In the genomic region with DNA sequence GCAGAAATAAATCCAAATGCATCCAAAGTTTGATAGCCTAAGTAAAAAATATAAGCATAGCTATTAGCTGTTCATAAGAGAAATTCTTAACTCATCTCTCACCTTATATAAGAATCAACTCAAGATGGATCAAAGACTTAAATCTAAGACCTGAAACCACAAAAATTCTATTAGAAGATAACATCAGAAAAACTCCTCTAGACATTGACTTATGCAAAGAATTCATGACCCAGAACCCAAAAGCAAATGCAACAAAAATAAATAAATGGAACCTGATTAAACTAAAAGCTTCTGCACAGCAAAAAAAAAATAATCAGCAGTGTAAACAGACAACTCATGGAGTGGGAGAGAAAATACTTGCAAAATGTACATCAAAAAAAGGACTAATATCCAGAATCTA, we compare ENCODE assay signal across 16 cellular contexts.
DNase-seq lines count a peak whose midpoint lies in the region; ATAC-seq and TF ChIP-seq lines count a peak whose summit lies in the region.
"Had no signal": no experiment of that assay in that cellular context is flagged by ENCODE, and none has a peak within 500 bp of the region (broad histone marks: within the 10 kb centered on the region; RNA-seq: fewer than 3 reads in every experiment).

No MANE protein-coding gene starts in this region.

- ATAC-seq in HG02623 (IDR thresholded peaks at IDR 0.05; ENCODE audit: unreplicated experiment), result no peak
- no peak for ATAC-seq in left lobe of liver
- ATAC-seq: GM12878 had no signal

- H3K27me3 ChIP-seq in BJ (ENCODE audit: control insufficient read depth, insufficient read depth, low read length), result no peaks in the 10 kb centered on the region

- POLR2A ChIA-PET in BJ (lab: Charles Lee), result interaction anchor here (0.6 kb wide), 2 partner anchors 15 to 179 kb away, joined by 3 to 12 read pairs; no protein-coding TSS in a partner anchor

- TF ChIP-seq CTCF in BJ (IDR thresholded peaks at IDR 0.05; ENCODE audit: insufficient read depth, low read depth, low read length), result no peak

- DNase-seq in BJ (ENCODE audit: low read depth) (peak; percentile 14), ELR (ENCODE audit: low read depth) (peak; percentile 28), NCI-H526 (lab: John Stamatoyannopoulos, UW) (peak; percentile 20 to 51), SW480 (ENCODE audit: low spot score) (peak; percentile 7), OCI-M1 (lab: John Stamatoyannopoulos, UW) (no peak), left lobe of liver (ENCODE audit: low spot score) (no peak)
- DNase-seq in activated T-cell treated with anti-CD3 and anti-CD28 coated beads, Interleukin-2, amount 50 U/mL, for 48 hours, result no peak
- DNase-seq: 8988T; C1 segment of cervical spinal cord; CD4-positive, CD25-positive, alpha-beta regulatory T cell; CD8-positive, alpha-beta memory T cell; COR-L47; GM23248 had no signal

- CTCF ChIA-PET in BJ (lab: Yijun Ruan, JAX), result no interaction called here

- H3K36me3 ChIP-seq in BJ (ENCODE audit: control insufficient read depth, insufficient read depth, low read length), result no peaks in the 10 kb centered on the region
- H3K36me3 ChIP-seq: HAP-1 had no signal

- no peak overlapping the region for H3K4me3 ChIP-seq in BJ (ENCODE audit: low read depth, low read length)
- H3K4me3 ChIP-seq: GM12878, GM23248, HAP-1 had no signal

Comparison
In these comparisons a context has a peak if more than half of its experiments do, and no peak if none do; other contexts are left out.
1. DNase-seq: peak in BJ (single experiment), ELR (single experiment), NCI-H526 (2 of 2) and SW480 (single experiment); none in activated T-cell treated with anti-CD3 and anti-CD28 coated beads, Interleukin-2, amount 50 U/mL, for 48 hours (0 of 2), OCI-M1 (single experiment) and left lobe of liver (single experiment).